ENCODE assay signal across 10 cellular contexts in genomic region chr11:130160460-130161090, GRCh38. TPM values are rescaled to one million over a fixed set of nuclear protein-coding genes. Genes with fewer than 3 reads are reported as not detected.
DNase-seq lines count a peak whose midpoint lies in the region; ATAC-seq lines count a peak whose summit lies in the region.
"Had no signal": no experiment of that assay in that cellular context is flagged by ENCODE, and none has a peak within 500 bp of the region (broad histone marks: within the 10 kb centered on the region; RNA-seq: fewer than 3 reads in every experiment).

No MANE protein-coding gene starts in this region.

- peaks cover 66% of the 10 kb centered on the region for H3K27me3 Mint-ChIP-seq in stimulated activated naive CD8-positive, alpha-beta T cell treated with anti-CD3 and anti-CD28 coated beads, Interleukin-15, Interleukin-2, amounts not matched to agents 100 ng/mL and 50 ng/mL, for 24 hours
- H3K27me3 Mint-ChIP-seq in activated naive CD8-positive, alpha-beta T cell treated with anti-CD3 and anti-CD28 coated beads for 36 hours: peaks cover 62% of the 10 kb centered on the region

- peak overlapping the region; percentile 70 for H3K4me3 Mint-ChIP-seq in stimulated activated naive CD8-positive, alpha-beta T cell treated with anti-CD3 and anti-CD28 coated beads, Interleukin-15, Interleukin-2, amounts not matched to agents 100 ng/mL and 50 ng/mL, for 24 hours
- H3K4me3 Mint-ChIP-seq in activated naive CD8-positive, alpha-beta T cell treated with anti-CD3 and anti-CD28 coated beads for 36 hours: peak overlapping the region; percentile 53

- no peak overlapping the region for H4K91ac ChIP-seq in mesenchymal stem cell (ENCODE audit: low read length)

- no peak overlapping the region for H3K18ac ChIP-seq in mesenchymal stem cell (ENCODE audit: low read depth in 1 of 2, low read length in 2 of 2)

- DNase-seq in stimulated activated naive CD8-positive, alpha-beta T cell treated with anti-CD3 and anti-CD28 coated beads, Interleukin-15, Interleukin-2, amounts not matched to agents 100 U/mL and 50 U/mL, for 24 hours: no peak
- no peak for DNase-seq in activated naive CD8-positive, alpha-beta T cell treated with anti-CD3 and anti-CD28 coated beads for 36 hours
- DNase-seq in mesenchymal stem cell: no peak
- DNase-seq in COLO829 (ENCODE audit: low spot score): no peak
- no peak for DNase-seq in NCI-H1048 (lab: John Stamatoyannopoulos, UW)
- DNase-seq: adrenal gland; NK-92 treated with Interleukin-12 subunit alpha and Interleukin-12 subunit beta, amount 100 ng/mL, for 24 hours had no signal

- H3K4ac ChIP-seq in mesenchymal stem cell (ENCODE audit: low read depth in 1 of 2, low read length in 2 of 2): no peak overlapping the region

- no peak overlapping the region for H2BK15ac ChIP-seq in mesenchymal stem cell (ENCODE audit: low read depth, poor library complexity, severe bottlenecking)

- ATAC-seq in stimulated activated naive CD8-positive, alpha-beta T cell treated with anti-CD3 and anti-CD28 coated beads, Interleukin-15, Interleukin-2, amounts not matched to agents 100 U/mL and 50 U/mL, for 24 hours: no peak
- ATAC-seq in HG03135 (IDR thresholded peaks at IDR 0.05; ENCODE audit: unreplicated experiment) (no peak), HG03520 (IDR thresholded peaks at IDR 0.05; ENCODE audit: unreplicated experiment) (no peak)

- H3K14ac ChIP-seq in mesenchymal stem cell (ENCODE audit: low read length in 2 of 2): no peak overlapping the region

- no peaks in the 10 kb centered on the region for H3K36me3 Mint-ChIP-seq in stimulated activated naive CD8-positive, alpha-beta T cell treated with anti-CD3 and anti-CD28 coated beads, Interleukin-15, Interleukin-2, amounts not matched to agents 100 ng/mL and 50 ng/mL, for 24 hours (ENCODE audit: low read depth)
- H3K36me3 Mint-ChIP-seq in activated naive CD8-positive, alpha-beta T cell treated with anti-CD3 and anti-CD28 coated beads for 36 hours: no peaks in the 10 kb centered on the region

- no peaks in the 10 kb centered on the region for H3K9me3 Mint-ChIP-seq in stimulated activated naive CD8-positive, alpha-beta T cell treated with anti-CD3 and anti-CD28 coated beads, Interleukin-15, Interleukin-2, amounts not matched to agents 100 ng/mL and 50 ng/mL, for 24 hours
- H3K9me3 Mint-ChIP-seq in activated naive CD8-positive, alpha-beta T cell treated with anti-CD3 and anti-CD28 coated beads for 36 hours: no peaks in the 10 kb centered on the region

- no peak overlapping the region for H3K23ac ChIP-seq in mesenchymal stem cell (ENCODE audit: low read length in 2 of 2)

- no peak overlapping the region for H2AFZ ChIP-seq in mesenchymal stem cell (ENCODE audit: low read depth, low read length)

- no peak overlapping the region for H2BK120ac ChIP-seq in mesenchymal stem cell (ENCODE audit: low read depth, low read length)

- H3K4me1 ChIP-seq in mesenchymal stem cell (ENCODE audit: control insufficient read depth, insufficient read depth, low read depth, low read length): peaks cover 24% of the 10 kb centered on the region

- no peaks in the 10 kb centered on the region for H3K79me1 ChIP-seq in mesenchymal stem cell (replicated peaks; ENCODE audit: low read length, poor library complexity, severe bottlenecking)

- H2BK12ac ChIP-seq in mesenchymal stem cell (ENCODE audit: low read length in 2 of 2): no peak overlapping the region

- peaks cover 33% of the 10 kb centered on the region for H3K4me1 Mint-ChIP-seq in stimulated activated naive CD8-positive, alpha-beta T cell treated with anti-CD3 and anti-CD28 coated beads, Interleukin-15, Interleukin-2, amounts not matched to agents 100 ng/mL and 50 ng/mL, for 24 hours (ENCODE audit: low read depth)
- H3K4me1 Mint-ChIP-seq in activated naive CD8-positive, alpha-beta T cell treated with anti-CD3 and anti-CD28 coated beads for 36 hours: peaks cover 5% of the 10 kb centered on the region

- 41% methylated on average over 18 of the region's 18 CpGs for WGBS in mesenchymal stem cell

- H2AK5ac ChIP-seq in mesenchymal stem cell (ENCODE audit: low read length, severe bottlenecking): no peak overlapping the region

- H3K27ac Mint-ChIP-seq in stimulated activated naive CD8-positive, alpha-beta T cell treated with anti-CD3 and anti-CD28 coated beads, Interleukin-15, Interleukin-2, amounts not matched to agents 100 ng/mL and 50 ng/mL, for 24 hours: no peak overlapping the region
- H3K27ac Mint-ChIP-seq in activated naive CD8-positive, alpha-beta T cell treated with anti-CD3 and anti-CD28 coated beads for 36 hours: no peak overlapping the region

- H3K36me3 ChIP-seq in mesenchymal stem cell (ENCODE audit: control insufficient read depth in 1 of 2, insufficient read depth in 2 of 2, low read depth in 1 of 2, low read length in 2 of 2): no peaks in the 10 kb centered on the region
- H3K36me3 ChIP-seq: adrenal gland had no signal

- H3K4me2 ChIP-seq in mesenchymal stem cell (ENCODE audit: low read length, poor library complexity, severe bottlenecking): peak overlapping the region; percentile 76

- H3K4me3 ChIP-seq in mesenchymal stem cell (ENCODE audit: insufficient read depth in 1 of 2, low read depth in 1 of 2, low read length in 2 of 2): no peak overlapping the region

- no peaks in the 10 kb centered on the region for H3K9me3 ChIP-seq in mesenchymal stem cell (ENCODE audit: control insufficient read depth, low read length)
- H3K9me3 ChIP-seq: adrenal gland had no signal

- H4K8ac ChIP-seq in mesenchymal stem cell (ENCODE audit: low read length): no peak overlapping the region

- no peak overlapping the region for H3K9ac ChIP-seq in mesenchymal stem cell (ENCODE audit: low read length)

- no peak overlapping the region for H2BK5ac ChIP-seq in mesenchymal stem cell (ENCODE audit: low read depth, low read length, poor library complexity, severe bottlenecking)

- no peak overlapping the region for H3K27ac ChIP-seq in mesenchymal stem cell (ENCODE audit: low read length, poor library complexity, severe bottlenecking)

- H3K27me3 ChIP-seq in mesenchymal stem cell (ENCODE audit: control insufficient read depth in 1 of 2, insufficient read depth in 1 of 2, low read length in 2 of 2): peaks cover 45 to 50% of the 10 kb centered on the region in 2 experiments

RNA-seq across cellular contexts. Expression of gene ST14, which starts 1.0 kb away (rescaled TPM):
- total RNA-seq in activated naive CD8-positive, alpha-beta T cell treated with anti-CD3 and anti-CD28 coated beads for 36 hours: under 1 TPM; 0.14 to 0.48 TPM
- not detected for polyA plus RNA-seq in mesenchymal stem cell (2013, experiment 1 of 2)
- polyA plus RNA-seq in mesenchymal stem cell (2013, experiment 2 of 2): not detected
